ENCODE assay signal across 12 cellular contexts in the genomic region with DNA sequence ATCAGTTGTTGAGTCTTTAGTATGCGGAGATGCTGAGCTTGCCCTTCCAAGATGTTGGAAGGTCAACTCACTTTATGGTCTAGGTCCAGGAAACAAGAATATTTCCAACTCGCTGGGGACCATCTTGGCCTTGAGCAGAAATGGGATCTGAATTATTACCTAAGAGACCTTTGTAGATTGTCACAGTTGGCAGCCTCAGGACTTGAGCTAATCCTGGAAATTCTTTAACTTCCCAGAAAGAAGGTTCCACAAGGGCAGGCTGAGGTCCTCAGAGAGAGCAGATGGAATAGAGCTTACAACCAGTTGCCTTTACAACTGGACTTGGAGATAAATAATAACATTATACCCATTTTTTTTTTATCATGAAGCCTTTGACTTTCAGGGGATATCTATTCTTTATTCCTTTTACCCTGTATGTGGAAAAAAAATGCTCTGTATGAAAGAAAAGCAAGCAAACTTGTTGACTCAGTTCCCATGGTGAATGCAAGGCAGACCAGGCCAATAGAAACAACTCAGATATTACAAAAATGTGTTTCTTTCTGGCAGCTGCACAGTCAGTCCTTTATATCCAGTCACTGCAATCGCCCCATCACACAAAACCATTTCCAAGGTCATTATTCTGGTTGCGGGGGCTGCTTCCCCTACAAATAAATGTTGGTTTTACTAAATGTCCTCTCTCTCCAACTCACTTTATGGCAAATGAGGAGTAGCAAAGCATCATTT.
A peak's percentile ranks its signal among the peaks of the same experiment; 100 is the strongest.
DNase-seq lines count a peak whose midpoint lies in the region; ATAC-seq and TF ChIP-seq lines count a peak whose summit lies in the region.
"Had no signal": no experiment of that assay in that cellular context is flagged by ENCODE, and none has a peak within 500 bp of the region (broad histone marks: within the 10 kb centered on the region; RNA-seq: fewer than 3 reads in every experiment).

No MANE protein-coding gene starts in this region.

- no peaks in the 10 kb centered on the region for H3K27me3 Mint-ChIP-seq in HFFc6 (ENCODE audit: insufficient read depth)
- H3K27me3 Mint-ChIP-seq in effector memory CD8-positive, alpha-beta T cell: no peaks in the 10 kb centered on the region

- no peak for TF ChIP-seq POLR2A in GM18505 (IDR thresholded peaks at IDR 0.05; ENCODE audit: borderline replicate concordance, extremely low read depth, insufficient read depth, insufficient read length)

- no peaks in the 10 kb centered on the region for H3K9me3 Mint-ChIP-seq in HFFc6
- no peaks in the 10 kb centered on the region for H3K9me3 Mint-ChIP-seq in effector memory CD8-positive, alpha-beta T cell
- H3K9me3 Mint-ChIP-seq: CD8-positive, alpha-beta T cell had no signal

- H3K36me3 Mint-ChIP-seq in HFFc6 (ENCODE audit: low read depth): no peaks in the 10 kb centered on the region
- H3K36me3 Mint-ChIP-seq in effector memory CD8-positive, alpha-beta T cell (ENCODE audit: insufficient read depth): no peaks in the 10 kb centered on the region
- H3K36me3 Mint-ChIP-seq: CD8-positive, alpha-beta T cell had no signal

- intact Hi-C loops in dorsolateral prefrontal cortex (cut with DNase I): loop anchor here in 1 of 2 donors (5.0 kb wide), 1 partner anchor 74 kb away; no protein-coding TSS in a partner anchor

- H3K27ac ChIP-seq in dorsolateral prefrontal cortex: peak overlapping the region in 54 of 59 donors; percentile 5 to 85 (median 67)

- no peaks in the 10 kb centered on the region for H3K27me3 ChIP-seq in dorsolateral prefrontal cortex

- no peak for TF ChIP-seq CTCF in HFFc6 (IDR thresholded peaks at IDR 0.05)
- TF ChIP-seq CTCF in dorsolateral prefrontal cortex (IDR thresholded peaks at IDR 0.05 in 54 of 56, conservative IDR thresholded peaks at IDR 0.05 in 2 of 56; ENCODE audit: low read depth in 1 of 56, partially characterized antibody in 56 of 56): no peak

- no peak overlapping the region for H3K4me3 Mint-ChIP-seq in HFFc6
- H3K4me3 Mint-ChIP-seq in effector memory CD8-positive, alpha-beta T cell: no peak overlapping the region
- H3K4me3 Mint-ChIP-seq: CD8-positive, alpha-beta T cell had no signal

- H3K4me3 ChIP-seq in dorsolateral prefrontal cortex: no peak overlapping the region

- no peak for ATAC-seq in effector memory CD8-positive, alpha-beta T cell (replicated peaks)
- no peak for ATAC-seq in GM18505 (IDR thresholded peaks at IDR 0.05; ENCODE audit: unreplicated experiment)
- ATAC-seq in stimulated activated naive CD8-positive, alpha-beta T cell treated with anti-CD3 and anti-CD28 coated beads, Interleukin-15, Interleukin-2, amounts not matched to agents 100 U/mL and 50 U/mL, for 24 hours: no peak
- ATAC-seq: CD8-positive, alpha-beta T cell had no signal

- no peak overlapping the region for H3K27ac Mint-ChIP-seq in HFFc6
- no peak overlapping the region for H3K27ac Mint-ChIP-seq in effector memory CD8-positive, alpha-beta T cell
- H3K27ac Mint-ChIP-seq: CD8-positive, alpha-beta T cell had no signal

- DNase-seq in HFFc6 (peak; percentile 44), dorsolateral prefrontal cortex (no peak), medulla oblongata (ENCODE audit: extremely low spot score) (peak; percentile 55), stromal cell of bone marrow (ENCODE audit: low read depth) (peak; percentile 90), CD1c-positive myeloid dendritic cell (ENCODE audit: extremely low spot score) (no peak)
- DNase-seq in effector memory CD8-positive, alpha-beta T cell: no peak
- no peak for DNase-seq in stimulated activated naive CD8-positive, alpha-beta T cell treated with anti-CD3 and anti-CD28 coated beads, Interleukin-15, Interleukin-2, amounts not matched to agents 100 U/mL and 50 U/mL, for 24 hours
- DNase-seq: CD8-positive, alpha-beta T cell; effector CD8-positive, alpha-beta T cell; MM.1S; occipital lobe had no signal

- H3K4me1 Mint-ChIP-seq in HFFc6 (ENCODE audit: low read depth): peaks cover 62% of the 10 kb centered on the region
- peaks cover 0 to 3% of the 10 kb centered on the region in 2 donors for H3K4me1 Mint-ChIP-seq in effector memory CD8-positive, alpha-beta T cell (ENCODE audit: low read depth in 2 of 2)

Comparison
In these comparisons a context has a peak if more than half of its experiments do, and no peak if none do; other contexts are left out.
1. DNase-seq: peak in HFFc6 (single experiment), medulla oblongata (single experiment) and stromal cell of bone marrow (single experiment); none in dorsolateral prefrontal cortex (0 of 10), CD1c-positive myeloid dendritic cell (single experiment), effector memory CD8-positive, alpha-beta T cell (0 of 3) and stimulated activated naive CD8-positive, alpha-beta T cell treated with anti-CD3 and anti-CD28 coated beads, Interleukin-15, Interleukin-2, amounts not matched to agents 100 U/mL and 50 U/mL, for 24 hours (single experiment).